16 cellular contexts compared by ENCODE assay signal in the genomic region with DNA sequence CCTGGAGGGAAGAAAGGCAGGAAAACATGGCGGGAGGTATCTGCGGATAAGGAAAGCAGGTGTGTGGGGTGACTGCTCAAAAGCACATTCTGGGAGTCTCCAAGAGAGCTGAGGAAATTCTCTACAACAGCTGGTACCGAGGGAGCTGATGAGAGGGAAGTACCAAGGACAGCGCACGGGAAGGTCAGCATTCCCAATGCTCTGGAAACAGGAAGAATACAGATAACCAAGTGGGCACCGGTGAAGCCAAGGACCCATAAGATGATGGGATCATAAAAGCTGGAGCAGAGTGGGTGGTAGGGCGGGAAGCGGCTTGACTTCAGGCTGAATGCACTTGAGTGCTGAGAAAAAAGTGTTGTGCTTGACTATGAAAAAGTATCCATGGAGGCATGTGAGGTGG.
A peak's percentile ranks its signal among the peaks of the same experiment; 100 is the strongest.
DNase-seq lines count a peak whose midpoint lies in the region; ATAC-seq, FAIRE-seq and TF ChIP-seq lines count a peak whose summit lies in the region.
"Had no signal": no experiment of that assay in that cellular context is flagged by ENCODE, and none has a peak within 500 bp of the region (broad histone marks: within the 10 kb centered on the region; RNA-seq: fewer than 3 reads in every experiment).

No MANE protein-coding gene starts in this region.

- H4K20me1 ChIP-seq in HCT116 (ENCODE audit: insufficient read depth) (no peaks in the 10 kb centered on the region), astrocyte (ENCODE audit: insufficient read depth, low read length) (no peaks in the 10 kb centered on the region)

- CTCF ChIA-PET in A673 (lab: Charles Lee): no interaction called here
- CTCF ChIA-PET in HCT116 (lab: Charles Lee): no interaction called here
- CTCF ChIA-PET in activated CD8-positive, alpha-beta memory T cell treated with anti-CD3 and anti-CD28 coated beads, Interleukin-2, amount 10 ng/mL, durations not matched to agents 7 days and 5 days (lab: Charles Lee): no interaction called here

- BruUV-seq in A673 (replicated peaks; lab: Mats Ljungman, UMichigan) (no TSS peak), HCT116 (replicated peaks; lab: Mats Ljungman, UMichigan) (no TSS peak)

- H3K4me2 ChIP-seq in HCT116 (ENCODE audit: low read length) (no peak overlapping the region), astrocyte (ENCODE audit: low read length) (no peak overlapping the region)

- H3K4me1 Mint-ChIP-seq in astrocyte (ENCODE audit: low read depth, unreplicated experiment): peaks cover 20% of the 10 kb centered on the region
- peaks cover 5% of the 10 kb centered on the region for H3K4me1 Mint-ChIP-seq in activated CD8-positive, alpha-beta memory T cell treated with anti-CD3 and anti-CD28 coated beads, Interleukin-2, amount 10 ng/mL, durations not matched to agents 7 days and 5 days

- H3K27me3 ChIP-seq in A673 (replicated peaks; ENCODE audit: insufficient read depth, low read depth, low read length, poor library complexity) (no peaks in the 10 kb centered on the region), HCT116 (ENCODE audit: insufficient read depth, low read length) (no peaks in the 10 kb centered on the region), astrocyte (ENCODE audit: insufficient read depth, low read length) (no peaks in the 10 kb centered on the region), MG63 (no peaks in the 10 kb centered on the region)
- H3K27me3 ChIP-seq: colonic mucosa, suprapubic skin had no signal

- H3K36me3 Mint-ChIP-seq in astrocyte (ENCODE audit: low read depth, unreplicated experiment): no peaks in the 10 kb centered on the region
- H3K36me3 Mint-ChIP-seq in activated CD8-positive, alpha-beta memory T cell treated with anti-CD3 and anti-CD28 coated beads, Interleukin-2, amount 10 ng/mL, durations not matched to agents 7 days and 5 days: no peaks in the 10 kb centered on the region
- H3K36me3 Mint-ChIP-seq: activated naive CD8-positive, alpha-beta T cell treated with anti-CD3 and anti-CD28 coated beads for 36 hours had no signal

- H3K27ac ChIP-seq in A673 (ENCODE audit: low read depth, low read length, poor library complexity, severe bottlenecking): no peak overlapping the region
- no peak overlapping the region for H3K27ac ChIP-seq in HCT116 (ENCODE audit: low read depth, low read length)
- H3K27ac ChIP-seq in astrocyte (ENCODE audit: low read depth, low read length): no peak overlapping the region
- H3K27ac ChIP-seq: colonic mucosa, parathyroid adenoma, suprapubic skin had no signal

- H3K36me3 ChIP-seq in A673 (ENCODE audit: insufficient read depth, low read length, poor library complexity, severe bottlenecking) (no peaks in the 10 kb centered on the region), HCT116 (ENCODE audit: control insufficient read depth in 1 of 2, insufficient read depth in 2 of 2, low read length in 2 of 2) (no peaks in the 10 kb centered on the region), astrocyte (ENCODE audit: insufficient read depth, low read length) (no peaks in the 10 kb centered on the region), MG63 (no peaks in the 10 kb centered on the region)
- H3K36me3 ChIP-seq: colonic mucosa, suprapubic skin had no signal

- H3K4me1 ChIP-seq in A673 (ENCODE audit: insufficient read depth, low read length, poor library complexity, severe bottlenecking) (no peaks in the 10 kb centered on the region), HCT116 (ENCODE audit: control insufficient read depth in 1 of 2, insufficient read depth in 2 of 2, low read length in 2 of 2) (peaks cover 3 to 34% of the 10 kb centered on the region in 2 experiments), astrocyte (ENCODE audit: insufficient read depth, low read length) (no peaks in the 10 kb centered on the region)
- H3K4me1 ChIP-seq: colonic mucosa, suprapubic skin had no signal

- no peak for ATAC-seq in HCT116
- ATAC-seq in activated CD8-positive, alpha-beta memory T cell treated with anti-CD3 and anti-CD28 coated beads, Interleukin-2, amount 10 ng/mL, durations not matched to agents 7 days and 5 days: no peak
- no peak for ATAC-seq in HG02970 (IDR thresholded peaks at IDR 0.05; ENCODE audit: low FRiP score, unreplicated experiment)
- ATAC-seq: mucosa of descending colon had no signal

- no peaks in the 10 kb centered on the region for H3K27me3 Mint-ChIP-seq in astrocyte (ENCODE audit: low read depth, unreplicated experiment)
- H3K27me3 Mint-ChIP-seq in activated CD8-positive, alpha-beta memory T cell treated with anti-CD3 and anti-CD28 coated beads, Interleukin-2, amount 10 ng/mL, durations not matched to agents 7 days and 5 days: peaks cover 8% of the 10 kb centered on the region

- H3K4me3 Mint-ChIP-seq in astrocyte (ENCODE audit: unreplicated experiment): no peak overlapping the region
- H3K4me3 Mint-ChIP-seq in activated CD8-positive, alpha-beta memory T cell treated with anti-CD3 and anti-CD28 coated beads, Interleukin-2, amount 10 ng/mL, durations not matched to agents 7 days and 5 days: no peak overlapping the region
- H3K4me3 Mint-ChIP-seq: activated naive CD8-positive, alpha-beta T cell treated with anti-CD3 and anti-CD28 coated beads for 36 hours had no signal

- H3K79me2 ChIP-seq in HCT116 (ENCODE audit: insufficient read depth, low read length) (no peaks in the 10 kb centered on the region), astrocyte (ENCODE audit: insufficient read depth, low read length) (no peaks in the 10 kb centered on the region)
- H3K79me2 ChIP-seq: parathyroid adenoma had no signal

- intact Hi-C loops in A673 (cut with micrococcal nuclease; ENCODE audit: unreplicated experiment) (no loop called here), HCT116 (cut with micrococcal nuclease) (no loop called here)

- no peak overlapping the region for H3K27ac Mint-ChIP-seq in astrocyte (ENCODE audit: unreplicated experiment)
- no peak overlapping the region for H3K27ac Mint-ChIP-seq in activated CD8-positive, alpha-beta memory T cell treated with anti-CD3 and anti-CD28 coated beads, Interleukin-2, amount 10 ng/mL, durations not matched to agents 7 days and 5 days
- H3K27ac Mint-ChIP-seq: activated naive CD8-positive, alpha-beta T cell treated with anti-CD3 and anti-CD28 coated beads for 36 hours had no signal

- H3K9ac ChIP-seq in HCT116 (ENCODE audit: low read length): no peak overlapping the region
- no peak overlapping the region for H3K9ac ChIP-seq in astrocyte (ENCODE audit: low read length)
- H3K9ac ChIP-seq: parathyroid adenoma had no signal

- POLR2A ChIA-PET in A673 (lab: Charles Lee; ENCODE audit: low non-redundant PET): no interaction called here
- POLR2A ChIA-PET in HCT116 (lab: Charles Lee): no interaction called here

- H3K9me2 ChIP-seq in HCT116 (ENCODE audit: insufficient read depth): 0 out of 2 replicates have a peak, but pooled peaks cover under 1% of the 10 kb centered on the region

- H3K9me3 ChIP-seq in A673 (ENCODE audit: low read depth, low read length, poor library complexity, severe bottlenecking) (no peaks in the 10 kb centered on the region), HCT116 (ENCODE audit: control insufficient read depth in 1 of 2, insufficient read depth in 1 of 2, low read depth in 1 of 2, low read length in 2 of 2) (no peaks in the 10 kb centered on the region), astrocyte (ENCODE audit: insufficient read depth, low read depth, low read length) (no peaks in the 10 kb centered on the region), MG63 (no peaks in the 10 kb centered on the region)
- H3K9me3 ChIP-seq: colonic mucosa, mucosa of descending colon, suprapubic skin had no signal

- FAIRE-seq in astrocyte (lab: Jason Lieb, UNC): no peak

- H3K4me3 ChIP-seq in A673 (ENCODE audit: low read depth, low read length, poor library complexity, severe bottlenecking): no peak overlapping the region
- no peak overlapping the region for H3K4me3 ChIP-seq in HCT116 (replicated peaks in 1 of 2; ENCODE audit: low read depth in 1 of 2, low read length in 2 of 2)
- no peak overlapping the region for H3K4me3 ChIP-seq in astrocyte (ENCODE audit: insufficient read depth, low read depth, low read length)
- no peak overlapping the region for H3K4me3 ChIP-seq in MG63
- H3K4me3 ChIP-seq: colonic mucosa, mucosa of descending colon, suprapubic skin had no signal

- DNase-seq in A673 (ENCODE audit: low spot score): peak; percentile 17
- no peak for DNase-seq in HCT116 (ENCODE audit: low read depth, low spot score)
- peak; percentile 10 for DNase-seq in astrocyte (ENCODE audit: low read depth)
- peak; percentile 72 for DNase-seq in left kidney (ENCODE audit: low read depth, low spot score)
- DNase-seq in epidermal melanocyte (ENCODE audit: insufficient read length, low spot score): no peak
- DNase-seq in MG63: no peak
- no peak for DNase-seq in activated CD8-positive, alpha-beta memory T cell treated with anti-CD3 and anti-CD28 coated beads, Interleukin-2, amount 10 ng/mL, durations not matched to agents 7 days and 5 days
- DNase-seq: activated CD8-positive, alpha-beta memory T cell treated with anti-CD3 and anti-CD28 coated beads, Interleukin-2, amount 50 U/mL, for 4 hours; activated naive CD8-positive, alpha-beta T cell treated with anti-CD3 and anti-CD28 coated beads for 36 hours; colonic mucosa; mucosa of descending colon; NCI-H1092 treated with DMSO at 0.1 percent for 48 hours; NCI-H226 had no signal

- no peak for TF ChIP-seq RAD21 in HCT116 (IDR thresholded peaks at IDR 0.05; ENCODE audit: low read depth)

- TF ChIP-seq POLR2A in HCT116 (IDR thresholded peaks at IDR 0.05; ENCODE audit: borderline replicate concordance, extremely low read depth, insufficient read depth, insufficient read length): no peak

- TF ChIP-seq CTCF in A673 (conservative IDR thresholded peaks at IDR 0.05; ENCODE audit: low read depth, low read length): no peak
- TF ChIP-seq CTCF in HCT116 (IDR thresholded peaks at IDR 0.05 in 2 of 3, conservative IDR thresholded peaks at IDR 0.05 in 1 of 3; ENCODE audit: borderline replicate concordance in 1 of 3, insufficient read depth in 1 of 3, low read depth in 2 of 3, low read length in 2 of 3): no peak
- no peak for TF ChIP-seq CTCF in astrocyte (IDR thresholded peaks at IDR 0.05; ENCODE audit: insufficient read depth, low read depth, low read length)

- H2AFZ ChIP-seq in HCT116 (ENCODE audit: low read depth, low read length, poor library complexity, severe bottlenecking): no peak overlapping the region
- no peak overlapping the region for H2AFZ ChIP-seq in astrocyte (ENCODE audit: low read depth, low read length)
- H2AFZ ChIP-seq: parathyroid adenoma had no signal

- no peaks in the 10 kb centered on the region for H3K9me3 Mint-ChIP-seq in astrocyte (ENCODE audit: unreplicated experiment)
- no peaks in the 10 kb centered on the region for H3K9me3 Mint-ChIP-seq in activated CD8-positive, alpha-beta memory T cell treated with anti-CD3 and anti-CD28 coated beads, Interleukin-2, amount 10 ng/mL, durations not matched to agents 7 days and 5 days (ENCODE audit: low read depth)
- H3K9me3 Mint-ChIP-seq: activated naive CD8-positive, alpha-beta T cell treated with anti-CD3 and anti-CD28 coated beads for 36 hours had no signal

- RAD21 ChIA-PET in HCT116 (lab: Charles Lee; ENCODE audit: low non-redundant PET in 1 of 2, low total read pairs in 2 of 2, uncharacterized antibody in 2 of 2, unreplicated experiment in 2 of 2): no interaction called here

TF ChIP-seq in HCT116, 20 proteins besides CTCF, POLR2A, EP300 and RAD21 (continues in another document):
- TF ChIP-seq EGR1 (IDR thresholded peaks at IDR 0.05; ENCODE audit: low read depth) (no peak), ZNF274 (IDR thresholded peaks at IDR 0.05; ENCODE audit: low read depth, low read length) (no peak), SP1 (IDR thresholded peaks at IDR 0.05; ENCODE audit: low read depth) (no peak), ZFX (IDR thresholded peaks at IDR 0.05) (no peak)

Comparison
In these comparisons a context has a peak if more than half of its experiments do, and no peak if none do; other contexts are left out.
1. DNase-seq: peak in A673 (single experiment), astrocyte (single experiment) and left kidney (single experiment); none in HCT116 (single experiment), epidermal melanocyte (single experiment), MG63 (single experiment) and activated CD8-positive, alpha-beta memory T cell treated with anti-CD3 and anti-CD28 coated beads, Interleukin-2, amount 10 ng/mL, durations not matched to agents 7 days and 5 days (single experiment).